ENCODE assay signal across 11 cellular contexts in the genomic region with DNA sequence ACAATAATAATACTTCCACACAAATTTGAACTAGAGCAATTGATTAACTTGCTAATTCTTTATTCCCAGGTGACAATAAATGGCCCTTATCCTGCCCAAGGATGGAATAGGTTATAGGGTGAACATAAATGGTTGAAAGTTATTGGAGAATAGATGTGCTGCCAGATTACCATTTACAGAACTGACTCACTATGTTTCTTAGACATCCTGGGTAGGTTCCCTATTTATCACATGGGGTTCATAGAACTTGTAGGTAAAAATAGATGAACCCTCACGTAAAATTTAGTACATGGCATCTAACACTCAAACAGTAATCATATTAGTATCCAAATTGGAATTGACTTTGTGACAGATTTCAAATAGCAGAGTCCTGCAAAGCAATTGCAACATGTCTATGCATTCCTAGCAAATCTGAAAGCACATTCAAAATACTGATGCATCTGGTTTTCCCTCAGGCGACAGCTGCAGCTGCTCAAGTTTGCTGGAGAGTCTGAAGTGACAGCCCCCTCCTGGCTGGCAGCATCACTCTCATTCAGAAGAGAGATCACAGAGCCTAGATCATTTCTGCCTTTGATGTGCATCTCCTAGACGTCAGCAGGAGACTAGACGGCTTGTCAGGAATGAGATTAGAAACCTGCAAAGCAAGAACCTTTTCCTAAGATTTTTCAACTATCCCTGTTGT.
DNase-seq lines count a peak whose midpoint lies in the region; ATAC-seq, FAIRE-seq and TF ChIP-seq lines count a peak whose summit lies in the region.
"Had no signal": no experiment of that assay in that cellular context is flagged by ENCODE, and none has a peak within 500 bp of the region (broad histone marks: within the 10 kb centered on the region; RNA-seq: fewer than 3 reads in every experiment).

No MANE protein-coding gene starts in this region.

- 1% methylated on average over 4 of the region's 4 CpGs for WGBS in HepG2 (ENCODE audit: low lambda C conversion rate)

- no peak overlapping the region for H3K9ac ChIP-seq in HepG2 (ENCODE audit: insufficient read depth, low read depth, low read length)

- intact Hi-C loops in HepG2 (cut with micrococcal nuclease; ENCODE audit: unreplicated experiment), result no loop called here

- CTCF ChIA-PET in HepG2 (lab: Yijun Ruan, JAX; ENCODE audit: low intra/inter-chr PET ratio, low total read pairs), result no interaction called here

- H3K4me1 ChIP-seq in HepG2 (ENCODE audit: insufficient read depth, low read length), result no peaks in the 10 kb centered on the region

- no peaks in the 10 kb centered on the region for H3K36me3 Mint-ChIP-seq in activated T-cell treated with anti-CD3 and anti-CD28 coated beads, Interleukin-2, amount 50 U/mL, for 72 hours (ENCODE audit: insufficient read depth in 2 of 2)
- no peaks in the 10 kb centered on the region for H3K36me3 Mint-ChIP-seq in activated T-cell treated with anti-CD3 and anti-CD28 coated beads, Interleukin-2, amount 50 U/mL, for 24 hours (ENCODE audit: low read depth)
- H3K36me3 Mint-ChIP-seq in chondrocyte (ENCODE audit: low read depth), result peaks cover 2% of the 10 kb centered on the region

- no peak overlapping the region for H2AFZ ChIP-seq in HepG2 (ENCODE audit: low read length)

- TF ChIP-seq RAD21 in HepG2 (CRISPR knock-in tag; IDR thresholded peaks at IDR 0.05), result no peak

- no peaks in the 10 kb centered on the region for H4K20me1 ChIP-seq in HepG2 (ENCODE audit: insufficient read depth, low read length)

- TF ChIP-seq EP300 in HepG2 (IDR thresholded peaks at IDR 0.05; ENCODE audit: low read depth in 2 of 2, low read length in 2 of 2) (no peak), HepG2 (CRISPR knock-in tag; IDR thresholded peaks at IDR 0.05; ENCODE audit: borderline replicate concordance) (no peak)

- H3K27me3 Mint-ChIP-seq in activated T-cell treated with anti-CD3 and anti-CD28 coated beads, Interleukin-2, amount 50 U/mL, for 72 hours (ENCODE audit: low read depth), result peaks cover 9% of the 10 kb centered on the region
- H3K27me3 Mint-ChIP-seq in activated T-cell treated with anti-CD3 and anti-CD28 coated beads, Interleukin-2, amount 50 U/mL, for 24 hours, result peaks cover 13% of the 10 kb centered on the region
- H3K27me3 Mint-ChIP-seq in chondrocyte (ENCODE audit: low read depth), result no peaks in the 10 kb centered on the region

- H3K4me3 Mint-ChIP-seq in activated T-cell treated with anti-CD3 and anti-CD28 coated beads, Interleukin-2, amount 50 U/mL, for 72 hours, result peak overlapping the region; percentile 0 to 50
- H3K4me3 Mint-ChIP-seq in activated T-cell treated with anti-CD3 and anti-CD28 coated beads, Interleukin-2, amount 50 U/mL, for 24 hours, result no peak overlapping the region
- no peak overlapping the region for H3K4me3 Mint-ChIP-seq in chondrocyte (ENCODE audit: unreplicated experiment)

- no peak overlapping the region for H3K27ac Mint-ChIP-seq in activated T-cell treated with anti-CD3 and anti-CD28 coated beads, Interleukin-2, amount 50 U/mL, for 72 hours
- H3K27ac Mint-ChIP-seq in activated T-cell treated with anti-CD3 and anti-CD28 coated beads, Interleukin-2, amount 50 U/mL, for 24 hours, result no peak overlapping the region
- H3K27ac Mint-ChIP-seq in chondrocyte (ENCODE audit: unreplicated experiment), result peak overlapping the region; percentile 92

- no peak for FAIRE-seq in HepG2 (lab: Jason Lieb, UNC)

- H3K4me3 ChIP-seq in skeletal muscle cell (ENCODE audit: low read depth, low read length), result no peak overlapping the region
- no peak overlapping the region for H3K4me3 ChIP-seq in HepG2 (replicated peaks in 1 of 3; ENCODE audit: insufficient read depth in 1 of 3, low read depth in 2 of 3, low read length in 3 of 3)
- H3K4me3 ChIP-seq: left lung had no signal

- H3K27me3 ChIP-seq in HepG2 (ENCODE audit: control insufficient read depth in 1 of 2, insufficient read depth in 2 of 2, low read length in 2 of 2), result peaks cover 0 to 2% of the 10 kb centered on the region in 2 experiments; a peak in 1 of 5 replicates
- H3K27me3 ChIP-seq: left lung had no signal

- H3K36me3 ChIP-seq in HepG2 (replicated peaks in 1 of 2; ENCODE audit: control insufficient read depth in 1 of 2, insufficient read depth in 2 of 2, low read length in 2 of 2), result no peaks in the 10 kb centered on the region
- H3K36me3 ChIP-seq: left lung had no signal

- H3K9me3 ChIP-seq in HepG2 (ENCODE audit: low read length), result no peaks in the 10 kb centered on the region
- H3K9me3 ChIP-seq: left lung had no signal

- H3K79me2 ChIP-seq in HepG2 (ENCODE audit: insufficient read depth, low read length), result no peaks in the 10 kb centered on the region

- H3K27ac ChIP-seq in HepG2 (ENCODE audit: extremely low read length, insufficient read depth, low read length), result no peak overlapping the region
- H3K27ac ChIP-seq: C4-2B, left lung had no signal

- no peak for ATAC-seq in activated T-cell treated with anti-CD3 and anti-CD28 coated beads, Interleukin-2, amount 50 U/mL, for 72 hours (replicated peaks in 1 of 2)
- ATAC-seq in HG03354 (IDR thresholded peaks at IDR 0.05; ENCODE audit: poor library complexity, severe bottlenecking, unreplicated experiment) (peak; percentile 82), HepG2 (no peak)

- H3K4me2 ChIP-seq in HepG2 (ENCODE audit: low read depth, low read length), result no peak overlapping the region

- no TSS peak for BruUV-seq in HepG2 (replicated peaks; lab: Mats Ljungman, UMichigan)

- POLR2A ChIA-PET in HepG2 (lab: Yijun Ruan, JAX), result no interaction called here

- in situ Hi-C loops in HepG2 (cut with HindIII; ENCODE audit: extremely low pct_ligation_motif_present, low pct_unique_long_range_greater_than_20kb), result no loop called here

- H3K9me3 Mint-ChIP-seq in activated T-cell treated with anti-CD3 and anti-CD28 coated beads, Interleukin-2, amount 50 U/mL, for 72 hours, result no peaks in the 10 kb centered on the region
- H3K9me3 Mint-ChIP-seq in activated T-cell treated with anti-CD3 and anti-CD28 coated beads, Interleukin-2, amount 50 U/mL, for 24 hours, result no peaks in the 10 kb centered on the region
- H3K9me3 Mint-ChIP-seq in chondrocyte (ENCODE audit: low read depth), result no peaks in the 10 kb centered on the region

- peak; percentile 38 for TF ChIP-seq CTCF in chondrocyte (IDR thresholded peaks at IDR 0.05)
- no peak for TF ChIP-seq CTCF in HepG2 (CRISPR knock-in tag; IDR thresholded peaks at IDR 0.05)

- TF ChIP-seq POLR2A in HepG2 (IDR thresholded peaks at IDR 0.05; ENCODE audit: insufficient read depth in 1 of 2, low read depth in 2 of 2, low read length in 2 of 2), result no peak

- H3K4me1 Mint-ChIP-seq in activated T-cell treated with anti-CD3 and anti-CD28 coated beads, Interleukin-2, amount 50 U/mL, for 72 hours (ENCODE audit: low read depth), result peaks cover 16% of the 10 kb centered on the region
- H3K4me1 Mint-ChIP-seq in activated T-cell treated with anti-CD3 and anti-CD28 coated beads, Interleukin-2, amount 50 U/mL, for 24 hours (ENCODE audit: low read depth), result peaks cover 12% of the 10 kb centered on the region
- peaks cover 37% of the 10 kb centered on the region for H3K4me1 Mint-ChIP-seq in chondrocyte (ENCODE audit: low read depth)

- DNase-seq in activated T-cell treated with anti-CD3 and anti-CD28 coated beads, Interleukin-2, amount 50 U/mL, for 72 hours, result no peak
- no peak for DNase-seq in activated T-cell treated with anti-CD3 and anti-CD28 coated beads, Interleukin-2, amount 50 U/mL, for 24 hours
- DNase-seq in chondrocyte (ENCODE audit: low spot score), result no peak
- DNase-seq in skeletal muscle cell (ENCODE audit: low read depth), result peak; percentile 25
- no peak for DNase-seq in HepG2 (ENCODE audit: low spot score)
- DNase-seq in activated CD4-positive, alpha-beta T cell treated with anti-CD3 and anti-CD28 coated beads for 1 hour, result no peak
- DNase-seq in NCI-H748 (lab: John Stamatoyannopoulos, UW; ENCODE audit: unreplicated experiment), result no peak
- DNase-seq: left lung, T-helper 2 cell had no signal

TF ChIP-seq in HepG2, 621 proteins besides CTCF, POLR2A, EP300 and RAD21:
- TF ChIP-seq SAFB2 (CRISPR knock-in tag; IDR thresholded peaks at IDR 0.05; ENCODE audit: borderline replicate concordance, low read depth) (no peak), MTA3 (CRISPR knock-in tag; IDR thresholded peaks at IDR 0.05) (no peak)

Comparison
In these comparisons a context has a peak if more than half of its experiments do, and no peak if none do; other contexts are left out.
1. H3K4me3 Mint-ChIP-seq: peak in activated T-cell treated with anti-CD3 and anti-CD28 coated beads, Interleukin-2, amount 50 U/mL, for 72 hours (2 of 2); none in activated T-cell treated with anti-CD3 and anti-CD28 coated beads, Interleukin-2, amount 50 U/mL, for 24 hours (single experiment) and chondrocyte (single experiment).